Comparison of ENCODE assay signal across 19 cellular contexts in the genomic region with DNA sequence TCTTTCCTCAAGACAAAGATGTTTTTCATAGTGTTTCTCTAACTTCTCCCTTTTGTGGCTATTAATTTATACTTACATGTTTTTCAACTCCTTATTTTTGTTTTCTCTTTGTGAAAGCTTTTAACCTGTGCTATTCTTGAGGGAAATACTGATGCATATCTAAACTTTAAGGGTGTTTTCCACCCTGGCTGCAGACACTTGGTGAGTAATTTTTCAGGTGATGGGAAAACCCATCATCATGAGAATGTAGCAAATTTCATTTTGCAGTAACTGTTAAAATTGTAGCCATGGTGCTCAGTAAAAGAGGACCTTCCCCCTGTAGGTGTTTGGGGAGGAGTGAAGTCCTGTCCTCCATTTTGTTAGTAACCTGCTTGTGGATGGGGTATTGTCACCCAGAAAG.
A peak's percentile ranks its signal among the peaks of the same experiment; 100 is the strongest.
DNase-seq lines count a peak whose midpoint lies in the region; ATAC-seq and TF ChIP-seq lines count a peak whose summit lies in the region.
"Had no signal": no experiment of that assay in that cellular context is flagged by ENCODE, and none has a peak within 500 bp of the region (broad histone marks: within the 10 kb centered on the region; RNA-seq: fewer than 3 reads in every experiment).

No MANE protein-coding gene starts in this region.

- BruUV-seq in A673 (replicated peaks; lab: Mats Ljungman, UMichigan), result no TSS peak

- H3K27ac ChIP-seq in A673 (ENCODE audit: low read depth, low read length, poor library complexity, severe bottlenecking), result no peak overlapping the region
- H3K27ac ChIP-seq: cardiac muscle cell, spleen, uterus had no signal

- H3K9me3 ChIP-seq in A673 (ENCODE audit: low read depth, low read length, poor library complexity, severe bottlenecking), result peaks cover 5% of the 10 kb centered on the region
- H3K9me3 ChIP-seq: SK-N-SH, uterus had no signal

- H3K27me3 ChIP-seq in A673 (replicated peaks; ENCODE audit: insufficient read depth, low read depth, low read length, poor library complexity), result no peaks in the 10 kb centered on the region
- H3K27me3 ChIP-seq: cardiac muscle cell, spleen, uterus had no signal

- CTCF ChIA-PET in A673 (lab: Charles Lee), result no interaction called here

- peak; percentile 42 for DNase-seq in GM10266 (ENCODE audit: extremely low spot score)
- DNase-seq in NCI-H1436 (lab: John Stamatoyannopoulos, UW), result no peak
- DNase-seq in SW 1271 (lab: John Stamatoyannopoulos, UW), result no peak
- DNase-seq in A673 (ENCODE audit: low spot score), result no peak
- DNase-seq: GF-D8; MV-4-11; naive thymus-derived CD4-positive, alpha-beta T cell; NCI-H2081 treated with DMSO at 0.1 percent for 48 hours; NCI-H69; SK-N-SH; spleen; uterus had no signal

- ATAC-seq in GM18511 (IDR thresholded peaks at IDR 0.05; ENCODE audit: unreplicated experiment), result peak; percentile 66
- ATAC-seq in GM21529 (IDR thresholded peaks at IDR 0.05; ENCODE audit: unreplicated experiment), result peak; percentile 48
- ATAC-seq in HG03354 (IDR thresholded peaks at IDR 0.05; ENCODE audit: poor library complexity, severe bottlenecking, unreplicated experiment), result peak; percentile 55
- no peak for ATAC-seq in HG03097 (IDR thresholded peaks at IDR 0.05; ENCODE audit: low FRiP score, unreplicated experiment)
- ATAC-seq: HepG2; naive thymus-derived CD4-positive, alpha-beta T cell; Panc1 had no signal

- intact Hi-C loops in A673 (cut with micrococcal nuclease; ENCODE audit: unreplicated experiment), result no loop called here

- H3K4me3 ChIP-seq in A673 (ENCODE audit: low read depth, low read length, poor library complexity, severe bottlenecking), result no peak overlapping the region
- H3K4me3 ChIP-seq: cardiac muscle cell, spleen, uterus had no signal

- POLR2A ChIA-PET in A673 (lab: Charles Lee; ENCODE audit: low non-redundant PET), result no interaction called here

- H3K4me1 ChIP-seq in A673 (ENCODE audit: insufficient read depth, low read length, poor library complexity, severe bottlenecking), result no peaks in the 10 kb centered on the region
- H3K4me1 ChIP-seq: spleen, uterus had no signal

- H3K36me3 ChIP-seq in A673 (ENCODE audit: insufficient read depth, low read length, poor library complexity, severe bottlenecking), result peaks cover 2% of the 10 kb centered on the region
- H3K36me3 ChIP-seq: cardiac muscle cell, uterus had no signal

- no peak for TF ChIP-seq CTCF in GM10266 (IDR thresholded peaks at IDR 0.05; ENCODE audit: control insufficient read depth, insufficient read depth, low read depth, missing control alignments)
- no peak for TF ChIP-seq CTCF in A673 (conservative IDR thresholded peaks at IDR 0.05; ENCODE audit: low read depth, low read length)
